8 cellular contexts compared by ENCODE assay signal in the genomic region with DNA sequence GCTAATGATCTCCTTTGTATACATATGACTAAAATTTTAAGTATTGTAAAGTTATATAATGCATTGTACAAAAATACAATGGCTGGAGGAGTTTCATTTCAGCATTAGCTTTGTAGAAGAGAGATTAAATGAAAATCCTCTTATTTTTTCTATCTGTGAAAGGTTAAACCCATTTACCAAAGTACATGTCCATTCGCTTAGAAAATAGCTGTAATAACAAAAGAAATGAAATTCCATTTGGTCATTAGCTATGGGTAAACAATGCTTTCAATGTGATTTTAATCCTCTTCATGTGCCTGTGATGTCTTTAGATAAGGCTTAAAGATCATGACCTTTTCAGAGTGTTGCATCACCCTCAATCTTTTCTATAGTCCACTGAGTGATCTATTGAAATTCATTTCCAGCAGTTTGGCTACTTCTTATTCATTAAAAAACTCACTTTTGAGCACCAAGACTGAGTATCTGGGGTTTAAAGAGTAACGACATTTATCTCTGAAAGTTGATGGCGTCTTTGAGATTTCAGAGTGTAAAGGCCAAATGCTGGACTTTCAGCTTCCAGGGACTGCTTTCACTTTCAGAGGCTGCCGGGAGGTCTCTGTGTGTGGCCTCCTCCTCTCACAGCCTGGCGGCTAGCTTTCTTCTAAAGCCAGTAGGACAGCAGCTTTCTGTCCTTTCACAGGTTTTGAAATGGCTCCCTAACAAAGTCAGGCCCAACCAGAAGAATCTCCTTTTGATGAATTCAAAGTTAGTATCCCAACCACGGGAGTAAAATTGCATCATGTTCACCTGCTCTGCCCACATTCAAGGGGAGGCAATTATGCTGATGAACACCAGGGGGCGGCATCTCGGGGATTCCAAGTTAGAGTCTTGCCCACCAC.
DNase-seq lines count a peak whose midpoint lies in the region; ATAC-seq and TF ChIP-seq lines count a peak whose summit lies in the region.

No MANE protein-coding gene starts in this region.

- H3K9ac ChIP-seq in HUES48 (ENCODE audit: low read depth, low read length): peak overlapping the region; percentile 21; the same call in 1 of the 2 replicates

- TF ChIP-seq CTCF in WERI-Rb-1 (IDR thresholded peaks at IDR 0.05; ENCODE audit: low read depth, low read length) (peak; percentile 69), mucosa of descending colon (IDR thresholded peaks at IDR 0.05) (no peak), GM10266 (IDR thresholded peaks at IDR 0.05; ENCODE audit: control insufficient read depth, insufficient read depth, low read depth, missing control alignments) (no peak), omental fat pad (IDR thresholded peaks at IDR 0.05) (no peak)

- peaks cover 14% of the 10 kb centered on the region for H3K4me1 ChIP-seq in HUES48 (ENCODE audit: control insufficient read depth, insufficient read depth, low read length)
- H3K4me1 ChIP-seq in mucosa of descending colon (ENCODE audit: low read depth): no peaks in the 10 kb centered on the region

- H3K9me3 ChIP-seq in HUES48 (ENCODE audit: control insufficient read depth, insufficient read depth, low read length) (no peaks in the 10 kb centered on the region), WERI-Rb-1 (ENCODE audit: severe bottlenecking) (no peaks in the 10 kb centered on the region), mucosa of descending colon (no peaks in the 10 kb centered on the region)

- peak overlapping the region; percentile 72 for H3K27ac ChIP-seq in HUES48 (ENCODE audit: low read depth, low read length)
- no peak overlapping the region; the same call in 1 of the 2 replicates for H3K27ac ChIP-seq in WERI-Rb-1

- H3K27me3 ChIP-seq in HUES48 (ENCODE audit: control insufficient read depth, insufficient read depth, low read length) (no peaks in the 10 kb centered on the region), WERI-Rb-1 (ENCODE audit: insufficient read depth, low read depth, severe bottlenecking) (no peaks in the 10 kb centered on the region)

- H3K36me3 ChIP-seq in HUES48 (ENCODE audit: control insufficient read depth, insufficient read depth, low read length) (no peaks in the 10 kb centered on the region), WERI-Rb-1 (no peaks in the 10 kb centered on the region), mucosa of descending colon (ENCODE audit: low read depth) (no peaks in the 10 kb centered on the region)

- ATAC-seq in mucosa of descending colon: peak; percentile 47
- ATAC-seq in omental fat pad (ENCODE audit: low FRiP score): no peak

- no peak overlapping the region for H3K4me3 ChIP-seq in HUES48 (ENCODE audit: low read depth, low read length)
- no peak overlapping the region; the same call in 1 of the 2 replicates for H3K4me3 ChIP-seq in WERI-Rb-1 (ENCODE audit: low read depth, low read length)
- no peak overlapping the region for H3K4me3 ChIP-seq in mucosa of descending colon

- DNase-seq in SKM-1 treated with dmso at 0.1 percent for 144 hours (lab: John Stamatoyannopoulos, UW; ENCODE audit: unreplicated experiment): peak; percentile 17
- DNase-seq in SKM-1 (lab: John Stamatoyannopoulos, UW; ENCODE audit: unreplicated experiment): no peak
- peak; percentile 56 for DNase-seq in WERI-Rb-1
- DNase-seq in mucosa of descending colon: peak in 1 of 3 donors; percentile 14
- no peak for DNase-seq in GM10266 (ENCODE audit: extremely low spot score)
- DNase-seq in SW 1271 (lab: John Stamatoyannopoulos, UW): no peak
- DNase-seq in omental fat pad (ENCODE audit: low spot score): no peak

- intact Hi-C loops in mucosa of descending colon (cut with DNase I, micrococcal nuclease): no loop called here

Comparison
In these comparisons a context has a peak if more than half of its experiments do, and no peak if none do; other contexts are left out.
1. DNase-seq: peak in SKM-1 treated with dmso at 0.1 percent for 144 hours (single experiment) and WERI-Rb-1 (single experiment); none in SKM-1 (single experiment), GM10266 (single experiment), SW 1271 (0 of 2) and omental fat pad (single experiment).